ENCODE assay signal across 9 cellular contexts in the genomic region with DNA sequence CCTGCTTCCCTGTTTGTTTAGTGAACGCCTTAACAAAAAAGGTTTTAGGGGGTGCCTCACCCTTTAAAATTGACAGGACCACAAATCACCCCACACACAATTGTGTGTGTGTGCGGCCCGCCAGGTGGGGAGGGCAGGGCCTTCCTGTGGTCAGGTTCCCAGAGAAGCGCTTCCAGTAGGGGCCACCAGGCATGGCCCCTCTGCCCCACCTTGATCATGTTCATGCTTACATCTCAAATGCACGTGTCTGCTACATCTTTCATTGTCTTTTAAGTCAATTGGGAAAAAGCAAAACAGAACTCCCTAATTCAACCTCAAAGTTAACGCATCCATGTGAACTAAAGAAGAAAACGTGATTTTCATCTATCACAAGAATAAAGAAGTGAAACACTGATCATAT.
DNase-seq lines count a peak whose midpoint lies in the region; ATAC-seq lines count a peak whose summit lies in the region.
"Had no signal": no experiment of that assay in that cellular context is flagged by ENCODE, and none has a peak within 500 bp of the region (broad histone marks: within the 10 kb centered on the region; RNA-seq: fewer than 3 reads in every experiment).

No MANE protein-coding gene starts in this region.

- peaks cover 53% of the 10 kb centered on the region for H3K4me1 Mint-ChIP-seq in central memory CD8-positive, alpha-beta T cell

- H3K27ac Mint-ChIP-seq in central memory CD8-positive, alpha-beta T cell (ENCODE audit: low read depth), result peak overlapping the region; percentile 92

- DNase-seq in central memory CD8-positive, alpha-beta T cell (ENCODE audit: low spot score in 2 of 2), result no peak
- DNase-seq in stimulated activated CD4-positive, alpha-beta T cell treated with anti-CD3 and anti-CD28 coated beads, Interleukin-2, amount 100 ng/mL, for 24 hours, result no peak
- DNase-seq in anterior cingulate cortex (lab: John Stamatoyannopoulos, UW) (no peak), A172 (ENCODE audit: low spot score) (no peak)
- DNase-seq: activated CD4-positive, alpha-beta T cell treated with anti-CD3 and anti-CD28 coated beads for 1 hour; brain microvascular endothelial cell had no signal

- peaks cover 7% of the 10 kb centered on the region for H3K36me3 Mint-ChIP-seq in central memory CD8-positive, alpha-beta T cell (ENCODE audit: insufficient read depth)

- H3K27me3 Mint-ChIP-seq in central memory CD8-positive, alpha-beta T cell, result no peaks in the 10 kb centered on the region

- no peaks in the 10 kb centered on the region for H3K9me3 Mint-ChIP-seq in central memory CD8-positive, alpha-beta T cell

- H3K4me3 Mint-ChIP-seq in central memory CD8-positive, alpha-beta T cell, result peak overlapping the region; percentile 55

- peak; percentile 17 for ATAC-seq in GM18517 (IDR thresholded peaks at IDR 0.05; ENCODE audit: unreplicated experiment)
- peak; percentile 25 for ATAC-seq in GM21360 (IDR thresholded peaks at IDR 0.05; ENCODE audit: unreplicated experiment)
- peak; percentile 20 for ATAC-seq in HG03342 (IDR thresholded peaks at IDR 0.05; ENCODE audit: unreplicated experiment)
- ATAC-seq in central memory CD8-positive, alpha-beta T cell (replicated peaks; ENCODE audit: extremely low read depth, poor library complexity, severe bottlenecking), result no peak
